Comparison of ENCODE assay signal across 8 cellular contexts in genomic region chr3:111979689-111980025, GRCh38. TPM values are rescaled to one million over a fixed set of nuclear protein-coding genes. Genes with fewer than 3 reads are reported as not detected.
DNase-seq lines count a peak whose midpoint lies in the region; ATAC-seq and TF ChIP-seq lines count a peak whose summit lies in the region.

No MANE protein-coding gene starts in this region.

- POLR2A ChIA-PET in PC-9 (lab: Charles Lee; ENCODE audit: unreplicated experiment) = interaction anchor here (1.0 to 1.9 kb wide), 4 partner anchors 37 to 118 kb away, joined by 5 to 17 read pairs (median 8); no protein-coding TSS in a partner anchor

- intact Hi-C loops in PC-9 (cut with micrococcal nuclease; ENCODE audit: unreplicated experiment) (loop anchor here (10.0 kb wide), 1 partner anchor 545 kb away; no protein-coding TSS in a partner anchor), ovary (cut with DNase I) (no loop called here), adrenal gland (cut with DNase I) (no loop called here)

- H3K9me2 ChIP-seq in PC-9 (ENCODE audit: insufficient read depth) = no peaks in the 10 kb centered on the region

- TF ChIP-seq CTCF in PC-9 (conservative IDR thresholded peaks at IDR 0.05) (no peak), epithelial cell of proximal tubule (conservative IDR thresholded peaks at IDR 0.05; ENCODE audit: low read depth, low read length) (no peak), ovary (IDR thresholded peaks at IDR 0.05) (no peak), adrenal gland (IDR thresholded peaks at IDR 0.05) (no peak)

- TF ChIP-seq EP300 in ovary (IDR thresholded peaks at IDR 0.05) = no peak

- H3K36me3 ChIP-seq in PC-9 (ENCODE audit: low read depth) (peaks cover 31% of the 10 kb centered on the region), ovary (no peaks in the 10 kb centered on the region), adrenal gland (replicated peaks in 1 of 2) (no peaks in the 10 kb centered on the region)

- H2AFZ ChIP-seq in PC-9 = peak overlapping the region; percentile 94

- peak overlapping the region; percentile 83 for H3K4me2 ChIP-seq in PC-9

- no peak for ATAC-seq in GM18870 (IDR thresholded peaks at IDR 0.05; ENCODE audit: unreplicated experiment)

- peak overlapping the region; percentile 80 for H3K4me3 ChIP-seq in PC-9
- H3K4me3 ChIP-seq in epithelial cell of proximal tubule (ENCODE audit: low read depth, low read length) = peak overlapping the region; percentile 70
- peak overlapping the region; percentile 92 for H3K4me3 ChIP-seq in ovary
- H3K4me3 ChIP-seq in adrenal gland = peak overlapping the region in 2 of 4 donors; percentile 77 to 87

- DNase-seq in NCI-H1105 treated with DMSO at 0.1 percent for 48 hours (lab: John Stamatoyannopoulos, UW) (peak; percentile 42), NCI-H1105 (lab: John Stamatoyannopoulos, UW) (no peak), PC-9 (no peak), epithelial cell of proximal tubule (ENCODE audit: low read depth) (no peak), ovary (no peak), adrenal gland (no peak), NCI-H524 treated with DMSO at 0.1 percent for 48 hours (lab: John Stamatoyannopoulos, UW) (no peak)

- WGBS in ovary, 3 donors = 31 to 36% (median 31%) methylated on average over 3 of the region's 3 CpGs
- 27 to 33% (median 31%) methylated on average over 3 of the region's 3 CpGs for WGBS in adrenal gland, 4 donors

- H3F3A ChIP-seq in PC-9 (ENCODE audit: insufficient read depth, low read depth) = peaks cover 28% of the 10 kb centered on the region

- BruUV-seq in PC-9 (replicated peaks; lab: Mats Ljungman, UMichigan) = no TSS peak

- CTCF ChIA-PET in PC-9 (lab: Charles Lee) = interaction anchor here (0.6 to 1.7 kb wide), 4 partner anchors 34 to 288 kb away, joined by 3 to 8 read pairs (median 4); no protein-coding TSS in a partner anchor

- TF ChIP-seq POLR2A in ovary (IDR thresholded peaks at IDR 0.05) (no peak), adrenal gland (IDR thresholded peaks at IDR 0.05) (no peak)

- H3K79me2 ChIP-seq in PC-9 (ENCODE audit: low read depth) = peaks cover 38% of the 10 kb centered on the region

- H3K27me3 ChIP-seq in PC-9 (ENCODE audit: insufficient read depth, low read depth) (no peaks in the 10 kb centered on the region), ovary (no peaks in the 10 kb centered on the region), adrenal gland (no peaks in the 10 kb centered on the region)

- H3K4me1 ChIP-seq in PC-9 (replicated peaks; ENCODE audit: insufficient read depth) (peaks cover 30% of the 10 kb centered on the region), ovary (ENCODE audit: insufficient read depth) (peaks cover 4% of the 10 kb centered on the region), adrenal gland (replicated peaks in 1 of 2) (peaks cover 6 to 33% of the 10 kb centered on the region in 2 donors)

- no peaks in the 10 kb centered on the region for H4K20me1 ChIP-seq in PC-9 (ENCODE audit: insufficient read depth)

- H3K9me3 ChIP-seq in PC-9 (ENCODE audit: insufficient read depth, low read depth) (no peaks in the 10 kb centered on the region), ovary (no peaks in the 10 kb centered on the region), adrenal gland (replicated peaks in 1 of 3) (no peaks in the 10 kb centered on the region)

- H3K27ac ChIP-seq in PC-9 (0 out of 2 replicates have a peak overlapping the region, but pooled peaks have one; percentile 62), ovary (peak overlapping the region in 1 of 2 donors; percentile 76), adrenal gland (peak overlapping the region in 2 of 5 donors; percentile 85 to 88)

RNA-seq across cellular contexts. Expression of gene ABHD10, which starts 0.8 kb away (rescaled TPM):
- total RNA-seq in PC-9 (2021) = 57.4 and 57.6 TPM in 2 replicates
- total RNA-seq in epithelial cell of proximal tubule = 18.2 and 27.7 TPM in 2 replicates
- 10 to 100 TPM; 18.2 to 37.0 (median 27.9) TPM for total RNA-seq in ovary
- polyA plus RNA-seq in ovary = 10 to 100 TPM; 20.5 to 36.4 TPM
- 10 to 100 TPM; 27.6 to 63.9 (median 45.0) TPM for total RNA-seq in adrenal gland
- polyA plus RNA-seq in adrenal gland = 10 to 100 TPM; 28.6 to 47.7 (median 30.3) TPM

RNA-seq across cellular contexts. Expression of gene TAGLN3, which starts 19.1 kb away (rescaled TPM):
- total RNA-seq in PC-9 (2021) (not detected in 2 replicates), epithelial cell of proximal tubule (5.7 and 10.0 TPM in 2 replicates), ovary (not detected), adrenal gland (10 to 100 TPM in 3 of 8 donors, 1 to 10 TPM in 1, under 1 TPM in 1, not detected in 3; 0.55 to 22.4 (median 10.2) TPM)
- polyA plus RNA-seq in ovary (under 1 TPM in 1 of 2 donors, not detected in 1; 0.19 TPM), adrenal gland (10 to 100 TPM; 27.6 to 52.1 (median 42.4) TPM)

RNA-seq across cellular contexts. Expression of gene TMPRSS7, which starts 54.9 kb away (rescaled TPM):
- total RNA-seq in PC-9 (2021) (0.23 TPM in 1 of 2 replicates, not detected in the other), epithelial cell of proximal tubule (not detected in 2 replicates), ovary (under 1 TPM in 1 of 7 donors, not detected in 6; 0.34 TPM), adrenal gland (not detected)
- polyA plus RNA-seq in ovary (not detected), adrenal gland (not detected)
